Comparison of ENCODE assay signal across 21 cellular contexts in the genomic region with DNA sequence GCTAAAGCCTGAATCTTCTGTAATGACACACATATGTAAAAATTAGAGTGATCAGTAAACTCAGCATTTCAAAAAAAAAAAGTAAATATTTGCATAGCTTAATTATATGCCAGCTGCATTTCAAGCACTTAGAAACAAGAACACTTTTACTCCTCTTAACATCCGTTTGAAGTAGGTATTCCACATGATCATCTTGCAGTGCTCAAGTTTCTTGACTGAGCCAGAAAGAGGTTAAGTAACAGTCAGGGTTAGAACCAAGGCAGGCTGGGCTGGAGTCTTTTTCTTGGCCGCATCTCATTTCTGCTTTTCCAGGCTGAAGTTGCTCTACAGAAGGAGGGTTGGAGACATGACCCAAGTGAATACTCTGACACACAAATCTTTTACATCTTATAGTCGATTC. TPM values are rescaled to one million over a fixed set of nuclear protein-coding genes. Genes with fewer than 3 reads are reported as not detected.
"Had no signal": no experiment of that assay in that cellular context is flagged by ENCODE, and none has a peak within 500 bp of the region (broad histone marks: within the 10 kb centered on the region; RNA-seq: fewer than 3 reads in every experiment).

No MANE protein-coding gene starts in this region.

- H3K9me3 ChIP-seq: gastrocnemius medialis, prostate gland, right atrium auricular region, stomach, thoracic aorta, tibial nerve, vagina had no signal

- DNase-seq: effector CD4-positive, alpha-beta T cell; foreskin fibroblast; gastrocnemius medialis; naive thymus-derived CD8-positive, alpha-beta T cell; nephron progenitor cell; stimulated activated CD4-positive, alpha-beta T cell treated with anti-CD3 and anti-CD28 coated beads, Interleukin-12 subunit alpha, Interleukin-12 subunit beta, amount 100 ng/mL, for 4 hours; stimulated activated CD4-positive, alpha-beta T cell treated with anti-CD3 and anti-CD28 coated beads, Interleukin-1b, Interleukin-23, amount 100 ng/mL, for 48 hours; stimulated activated CD4-positive, alpha-beta T cell treated with anti-CD3 and anti-CD28 coated beads, Interleukin-4, amount 100 ng/mL, for 1 hour; stimulated activated CD8-positive, alpha-beta memory T cell treated with anti-CD3 and anti-CD28 coated beads, Interleukin-4, amount 100 ng/mL, for 48 hours; stimulated activated naive CD4-positive, alpha-beta T cell treated with Interleukin-2 at 50 U/mL for 16 hours; stomach had no signal

- H3K36me3 ChIP-seq: gastrocnemius medialis, prostate gland, right atrium auricular region, stomach, thoracic aorta, tibial nerve, vagina had no signal

- H3K4me3 ChIP-seq: dorsolateral prefrontal cortex, gastrocnemius medialis, prostate gland, right atrium auricular region, smooth muscle cell, stomach, thoracic aorta, tibial nerve, vagina had no signal

- H3K27ac ChIP-seq: gastrocnemius medialis, prostate gland, right atrium auricular region, stomach, thoracic aorta, tibial nerve, vagina had no signal

- H3K4me1 ChIP-seq: gastrocnemius medialis, prostate gland, right atrium auricular region, stomach, tibial nerve, vagina had no signal

- ATAC-seq: gastrocnemius medialis; left lobe of liver; naive thymus-derived CD8-positive, alpha-beta T cell; sciatic nerve had no signal

- H3K27me3 ChIP-seq: gastrocnemius medialis, right atrium auricular region, stomach, tibial nerve, vagina had no signal

RNA-seq across cellular contexts. Expression of a gene that starts 27.7 kb away (rescaled TPM):
- total RNA-seq: naive thymus-derived CD8-positive, alpha-beta T cell; osteocyte had no signal
